In genomic region chr5:129382921-129383672, GRCh38 we compare ENCODE assay signal across 18 cellular contexts.
A peak's percentile ranks its signal among the peaks of the same experiment; 100 is the strongest.
DNase-seq lines count a peak whose midpoint lies in the region; ATAC-seq and TF ChIP-seq lines count a peak whose summit lies in the region.
"Had no signal": no experiment of that assay in that cellular context is flagged by ENCODE, and none has a peak within 500 bp of the region (broad histone marks: within the 10 kb centered on the region; RNA-seq: fewer than 3 reads in every experiment).

No MANE protein-coding gene starts in this region.

- TF ChIP-seq CTCF in cardiac fibroblast (IDR thresholded peaks at IDR 0.05; ENCODE audit: low read depth, low read length), result no peak
- no peak for TF ChIP-seq CTCF in fibroblast of villous mesenchyme (IDR thresholded peaks at IDR 0.05; ENCODE audit: insufficient read depth, low read depth, low read length)
- TF ChIP-seq CTCF in tibial artery (IDR thresholded peaks at IDR 0.05), result no peak

- H3K27ac ChIP-seq in tibial artery, result no peak overlapping the region
- H3K27ac ChIP-seq: BLaER1, PC-9 had no signal

- DNase-seq in HT1080 (ENCODE audit: low read depth) (peak; percentile 35), cardiac fibroblast (ENCODE audit: low read depth in 2 of 2) (peak; percentile 41 to 71), fibroblast of villous mesenchyme (ENCODE audit: low read depth) (peak; percentile 78), tibial artery (no peak), SHP77 treated with DMSO at 0.1 percent for 48 hours (lab: John Stamatoyannopoulos, UW) (no peak)
- DNase-seq: HFFc6, Karpas-422, NCI-H1417 treated with DMSO at 0.1 percent for 48 hours, NCI-H2029, NCI-H2171 treated with DMSO at 0.1 percent for 48 hours, NCI-H774, PC-9, SK-N-SH had no signal

- ATAC-seq in GM21526 (IDR thresholded peaks at IDR 0.05; ENCODE audit: low FRiP score, unreplicated experiment) (no peak), HG03342 (IDR thresholded peaks at IDR 0.05; ENCODE audit: unreplicated experiment) (no peak)
- ATAC-seq: GM23338, Right ventricle myocardium inferior had no signal

- H3K9me3 ChIP-seq in tibial artery, result no peaks in the 10 kb centered on the region
- H3K9me3 ChIP-seq: BLaER1, SK-N-SH had no signal

- H3K4me1 ChIP-seq in tibial artery, result no peaks in the 10 kb centered on the region
- H3K4me1 ChIP-seq: BLaER1 had no signal

- H3K36me3 ChIP-seq in tibial artery, result no peaks in the 10 kb centered on the region
- H3K36me3 ChIP-seq: BLaER1 had no signal

- intact Hi-C loops in tibial artery (cut with DNase I; ENCODE audit: low total_unique reads), result no loop called here

- no peaks in the 10 kb centered on the region for H3K27me3 ChIP-seq in tibial artery
- H3K27me3 ChIP-seq: BLaER1 had no signal

- H3K4me3 ChIP-seq in cardiac fibroblast (replicated peaks in 1 of 2; ENCODE audit: low read depth in 2 of 2, low read length in 2 of 2), result no peak overlapping the region
- H3K4me3 ChIP-seq in fibroblast of villous mesenchyme (ENCODE audit: low read depth, low read length), result no peak overlapping the region
- H3K4me3 ChIP-seq in tibial artery, result no peak overlapping the region
- H3K4me3 ChIP-seq: BLaER1, GM23338, PC-9 had no signal

Comparison
In these comparisons a context has a peak if more than half of its experiments do, and no peak if none do; other contexts are left out.
1. DNase-seq: peak in HT1080 (single experiment), cardiac fibroblast (2 of 2) and fibroblast of villous mesenchyme (single experiment); none in tibial artery (0 of 2) and SHP77 treated with DMSO at 0.1 percent for 48 hours (single experiment).